31 cellular contexts compared by ENCODE assay signal in genomic region chr7:26930845-26931244, GRCh38.
"Had no signal": no experiment of that assay in that cellular context is flagged by ENCODE, and none has a peak within 500 bp of the region (broad histone marks: within the 10 kb centered on the region; RNA-seq: fewer than 3 reads in every experiment).

No MANE protein-coding gene starts in this region.

- H3K4me1 Mint-ChIP-seq: activated naive CD4-positive, alpha-beta T cell treated with anti-CD3 and anti-CD28 coated beads, Interleukin-2, amount 10 ng/mL, durations not matched to agents 7 days and 5 days had no signal

- H3K27ac ChIP-seq: Peyer's patch, SJSA1 had no signal

- H3K4me2 ChIP-seq: SK-N-SH had no signal

- H3K36me3 ChIP-seq: Peyer's patch, SJSA1 had no signal

- H3K9me3 Mint-ChIP-seq: activated CD4-positive, alpha-beta memory T cell treated with anti-CD3 and anti-CD28 coated beads for 36 hours; activated naive CD8-positive, alpha-beta T cell treated with anti-CD3 and anti-CD28 coated beads, Interleukin-2, amount 50 U/mL, for 24 hours; activated T-helper 1 cell treated with anti-CD3 and anti-CD28 coated beads, Interleukin-12 subunit alpha, Interleukin-12 subunit beta, Interleukin-2, Interleukin-4 antibody, amounts not matched to agents 30 ng/mL and 10 ng/mL and 1 ng/mL, durations not matched to agents 14 hours and 24 hours and 36 hours; T-helper 1 cell treated with Interleukin-12 subunit alpha and Interleukin-12 subunit beta and Interleukin-4 antibody, amounts not matched to agents 30 μg/mL and 1 μg/mL, for 36 hours; T-helper 2 cell treated with Interferon-gamma antibody and Interleukin-4, amounts not matched to agents 5 μg/mL and 100 μg/mL, for 36 hours had no signal

- H3K27ac Mint-ChIP-seq: activated CD4-positive, alpha-beta memory T cell treated with anti-CD3 and anti-CD28 coated beads for 36 hours; activated naive CD4-positive, alpha-beta T cell treated with anti-CD3 and anti-CD28 coated beads, Interleukin-2, amount 10 ng/mL, durations not matched to agents 7 days and 5 days; activated naive CD8-positive, alpha-beta T cell; activated naive CD8-positive, alpha-beta T cell treated with anti-CD3 and anti-CD28 coated beads, Interleukin-2, amount 50 U/mL, for 24 hours; activated T-helper 1 cell treated with anti-CD3 and anti-CD28 coated beads, Interleukin-12 subunit alpha, Interleukin-12 subunit beta, Interleukin-2, Interleukin-4 antibody, amounts not matched to agents 30 ng/mL and 10 ng/mL and 1 ng/mL, durations not matched to agents 14 hours and 24 hours and 36 hours; T-helper 1 cell treated with Interleukin-12 subunit alpha and Interleukin-12 subunit beta and Interleukin-4 antibody, amounts not matched to agents 30 μg/mL and 1 μg/mL, for 36 hours; T-helper 2 cell treated with Interferon-gamma antibody and Interleukin-4, amounts not matched to agents 5 μg/mL and 100 μg/mL, for 36 hours; WTC11 had no signal

- H3K36me3 Mint-ChIP-seq: activated CD4-positive, alpha-beta memory T cell treated with anti-CD3 and anti-CD28 coated beads for 36 hours; activated naive CD4-positive, alpha-beta T cell treated with anti-CD3 and anti-CD28 coated beads, Interleukin-2, amount 10 ng/mL, durations not matched to agents 7 days and 5 days; activated naive CD8-positive, alpha-beta T cell; brain had no signal

- H3K4me3 Mint-ChIP-seq: activated CD4-positive, alpha-beta memory T cell treated with anti-CD3 and anti-CD28 coated beads for 36 hours; activated naive CD4-positive, alpha-beta T cell treated with anti-CD3 and anti-CD28 coated beads, Interleukin-2, amount 10 ng/mL, durations not matched to agents 7 days and 5 days; activated naive CD8-positive, alpha-beta T cell; activated naive CD8-positive, alpha-beta T cell treated with anti-CD3 and anti-CD28 coated beads, Interleukin-2, amount 50 U/mL, for 24 hours; activated T-cell treated with anti-CD3 and anti-CD28 coated beads, Interleukin-2, amount 50 U/mL, for 4 hours; activated T-helper 1 cell treated with anti-CD3 and anti-CD28 coated beads, Interleukin-12 subunit alpha, Interleukin-12 subunit beta, Interleukin-2, Interleukin-4 antibody, amounts not matched to agents 30 ng/mL and 10 ng/mL and 1 ng/mL, durations not matched to agents 14 hours and 24 hours and 36 hours; T-helper 1 cell treated with Interleukin-12 subunit alpha and Interleukin-12 subunit beta and Interleukin-4 antibody, amounts not matched to agents 30 μg/mL and 1 μg/mL, for 36 hours; T-helper 2 cell treated with Interferon-gamma antibody and Interleukin-4, amounts not matched to agents 5 μg/mL and 100 μg/mL, for 36 hours; WTC11 had no signal

- H3K9ac ChIP-seq: SK-N-SH had no signal

- H3K9me3 ChIP-seq: Peyer's patch, SJSA1, SK-N-SH had no signal

- H3K4me1 ChIP-seq: Peyer's patch, SJSA1 had no signal

- H3K27me3 ChIP-seq: Peyer's patch had no signal

- H3K4me3 ChIP-seq: Peyer's patch, SJSA1 had no signal

- DNase-seq: activated CD4-positive, alpha-beta memory T cell treated with anti-CD3 and anti-CD28 coated beads for 36 hours; activated CD4-positive, alpha-beta T cell treated with anti-CD3 and anti-CD28 coated beads for 4 hours; activated CD4-positive, alpha-beta T cell treated with anti-CD3 and anti-CD28 coated beads, Interleukin-2, amount 50 U/mL, for 1 hour; activated CD4-positive, CD25-positive, alpha-beta regulatory T cell treated with anti-CD3 and anti-CD28 coated beads, Interleukin-2, amount 50 U/mL, for 72 hours; activated CD8-positive, alpha-beta memory T cell treated with anti-CD3 and anti-CD28 coated beads, Interleukin-2, amount 50 U/mL, for 4 hours; activated naive CD4-positive, alpha-beta T cell treated with anti-CD3 and anti-CD28 coated beads, Interleukin-2, amount 10 ng/mL, durations not matched to agents 7 days and 5 days; activated naive CD8-positive, alpha-beta T cell treated with anti-CD3 and anti-CD28 coated beads, Interleukin-2, amount 50 U/mL, for 24 hours; activated T-cell treated with anti-CD3 and anti-CD28 coated beads for 4 hours; activated T-cell treated with anti-CD3 and anti-CD28 coated beads, Interleukin-2, amount 50 U/mL, for 4 hours; Karpas-422; NCI-H1048; NCI-H1105 treated with DMSO at 0.1 percent for 48 hours; NCI-H1436; NCI-H1694; NCI-H1930; NCI-H2081 treated with DMSO at 0.1 percent for 48 hours; NCI-H345; NCI-H524 treated with DMSO at 0.1 percent for 48 hours; NK-92 treated with Interleukin-12 subunit alpha and Interleukin-12 subunit beta, amount 100 ng/mL, for 24 hours; Peyer's patch; RPMI8226; SHP77 treated with DMSO at 0.1 percent for 48 hours; SK-N-SH had no signal

- ATAC-seq: activated naive CD8-positive, alpha-beta T cell treated with anti-CD3 and anti-CD28 coated beads, Interleukin-2, amount 50 U/mL, for 24 hours; activated T-cell treated with anti-CD3 and anti-CD28 coated beads, Interleukin-2, amount 50 U/mL, for 4 hours; PC-3; WTC11 had no signal
